ENCODE assay signal across 30 cellular contexts in the genomic region with DNA sequence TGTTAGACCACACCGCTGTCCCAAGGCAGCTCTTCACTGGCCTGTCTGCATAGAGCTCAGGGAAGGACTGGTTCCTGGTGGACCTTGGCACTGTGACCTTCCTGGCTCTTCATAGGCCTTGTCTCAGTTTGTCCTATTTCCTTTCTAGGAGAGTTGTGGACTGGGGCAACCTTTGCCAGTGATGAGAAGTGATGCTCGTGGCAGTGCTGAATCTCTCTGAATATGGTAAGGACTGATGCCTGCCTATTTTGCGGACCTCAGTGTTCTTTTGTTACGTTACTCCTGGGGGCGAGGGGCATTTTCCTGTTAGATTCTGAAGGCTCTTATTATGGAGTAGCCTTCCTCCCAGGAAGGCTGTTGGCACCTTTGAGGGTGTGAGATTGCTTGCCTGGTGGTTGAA. TPM values are rescaled to one million over a fixed set of nuclear protein-coding genes. Genes with fewer than 3 reads are reported as not detected.
DNase-seq lines count a peak whose midpoint lies in the region; ATAC-seq, FAIRE-seq and TF ChIP-seq lines count a peak whose summit lies in the region.
"Had no signal": no experiment of that assay in that cellular context is flagged by ENCODE, and none has a peak within 500 bp of the region (broad histone marks: within the 10 kb centered on the region; RNA-seq: fewer than 3 reads in every experiment).

No MANE protein-coding gene starts in this region.

- peaks cover 67% of the 10 kb centered on the region for H3K4me1 Mint-ChIP-seq in activated T-cell treated with anti-CD3 and anti-CD28 coated beads, Interleukin-2, amount 50 U/mL, for 24 hours (ENCODE audit: low read depth)
- peaks cover 16% of the 10 kb centered on the region for H3K4me1 Mint-ChIP-seq in activated T-helper 17 cell treated with anti-CD3 and anti-CD28 coated beads, Interleukin-2, amount 50 U/mL, for 72 hours
- H3K4me1 Mint-ChIP-seq in naive thymus-derived CD8-positive, alpha-beta T cell, result peaks cover 49 to 80% (median 72%) of the 10 kb centered on the region in 4 donors
- peaks cover 21% of the 10 kb centered on the region for H3K4me1 Mint-ChIP-seq in type B pancreatic cell (ENCODE audit: unreplicated experiment)

- DNase-seq in activated T-cell treated with anti-CD3 and anti-CD28 coated beads, Interleukin-2, amount 50 U/mL, for 24 hours, result no peak
- no peak for DNase-seq in activated T-cell treated with anti-CD3 and anti-CD28 coated beads, Interleukin-2, amount 50 U/mL, for 1 hour
- DNase-seq in naive thymus-derived CD8-positive, alpha-beta T cell, result no peak
- DNase-seq in type B pancreatic cell (ENCODE audit: extremely low spot score, unreplicated experiment) (peak; percentile 22), DMS53 treated with DMSO at 0.1 percent for 48 hours (lab: John Stamatoyannopoulos, UW; ENCODE audit: unreplicated experiment) (no peak), OCI-M2 (lab: John Stamatoyannopoulos, UW; ENCODE audit: unreplicated experiment) (no peak), urothelium cell line (ENCODE audit: low spot score) (no peak)
- DNase-seq: 8988T, ACHN, BE2C, DMS53, EL, GDM1, Karpas-422, NCI-H1092, NCI-H1417 treated with DMSO at 0.1 percent for 48 hours, NCI-H187, NCI-H2081 treated with DMSO at 0.1 percent for 48 hours, NCI-H2171, NCI-H226, NCI-H510A, SHP77 treated with DMSO at 0.1 percent for 48 hours had no signal

- H3K27ac Mint-ChIP-seq in activated T-cell treated with anti-CD3 and anti-CD28 coated beads, Interleukin-2, amount 50 U/mL, for 24 hours, result peak overlapping the region; percentile 1
- H3K27ac Mint-ChIP-seq in activated T-helper 17 cell treated with anti-CD3 and anti-CD28 coated beads, Interleukin-2, amount 50 U/mL, for 72 hours, result peak overlapping the region; percentile 64
- peak overlapping the region; percentile 4 to 95 (median 83) for H3K27ac Mint-ChIP-seq in naive thymus-derived CD8-positive, alpha-beta T cell
- H3K27ac Mint-ChIP-seq in type B pancreatic cell, result no peak overlapping the region

- H3K4me3 Mint-ChIP-seq in activated T-cell treated with anti-CD3 and anti-CD28 coated beads, Interleukin-2, amount 50 U/mL, for 24 hours, result no peak overlapping the region
- H3K4me3 Mint-ChIP-seq in activated T-helper 17 cell treated with anti-CD3 and anti-CD28 coated beads, Interleukin-2, amount 50 U/mL, for 72 hours, result no peak overlapping the region
- H3K4me3 Mint-ChIP-seq in naive thymus-derived CD8-positive, alpha-beta T cell, result peak overlapping the region in 3 of 10 donors; percentile 20 to 69 (median 41)
- no peak overlapping the region for H3K4me3 Mint-ChIP-seq in type B pancreatic cell
- H3K4me3 Mint-ChIP-seq: CD14-positive monocyte had no signal

- no peak for TF ChIP-seq CTCF in type B pancreatic cell (conservative IDR thresholded peaks at IDR 0.05)

- H3K9me3 Mint-ChIP-seq in activated T-cell treated with anti-CD3 and anti-CD28 coated beads, Interleukin-2, amount 50 U/mL, for 24 hours, result no peaks in the 10 kb centered on the region
- no peaks in the 10 kb centered on the region for H3K9me3 Mint-ChIP-seq in activated T-helper 17 cell treated with anti-CD3 and anti-CD28 coated beads, Interleukin-2, amount 50 U/mL, for 72 hours
- H3K9me3 Mint-ChIP-seq in naive thymus-derived CD8-positive, alpha-beta T cell, result no peaks in the 10 kb centered on the region
- H3K9me3 Mint-ChIP-seq in type B pancreatic cell, result no peaks in the 10 kb centered on the region
- H3K9me3 Mint-ChIP-seq: CD14-positive monocyte had no signal

- no peak for ATAC-seq in activated T-helper 17 cell treated with anti-CD3 and anti-CD28 coated beads, Interleukin-2, amount 50 U/mL, for 72 hours (replicated peaks)
- ATAC-seq in naive thymus-derived CD8-positive, alpha-beta T cell, result no peak
- ATAC-seq: GM12878, HepG2, Panc1 had no signal

- POLR2A ChIA-PET in naive thymus-derived CD8-positive, alpha-beta T cell (lab: Charles Lee), result interaction anchor here (4.7 to 4.8 kb wide), 2 partner anchors 24 kb away, joined by 23 to 99 read pairs; a partner anchor contains a TSS

- FAIRE-seq in urothelium cell line (lab: Jason Lieb, UNC), result no peak
- FAIRE-seq: GM12878, GM19239, H54, HepG2 had no signal

- no peaks in the 10 kb centered on the region for H3K27me3 Mint-ChIP-seq in activated T-cell treated with anti-CD3 and anti-CD28 coated beads, Interleukin-2, amount 50 U/mL, for 24 hours
- H3K27me3 Mint-ChIP-seq in activated T-helper 17 cell treated with anti-CD3 and anti-CD28 coated beads, Interleukin-2, amount 50 U/mL, for 72 hours, result no peaks in the 10 kb centered on the region
- no peaks in the 10 kb centered on the region for H3K27me3 Mint-ChIP-seq in naive thymus-derived CD8-positive, alpha-beta T cell
- no peaks in the 10 kb centered on the region for H3K27me3 Mint-ChIP-seq in type B pancreatic cell

- H3K36me3 Mint-ChIP-seq in activated T-cell treated with anti-CD3 and anti-CD28 coated beads, Interleukin-2, amount 50 U/mL, for 24 hours (ENCODE audit: low read depth), result peaks cover 59% of the 10 kb centered on the region
- H3K36me3 Mint-ChIP-seq in activated T-helper 17 cell treated with anti-CD3 and anti-CD28 coated beads, Interleukin-2, amount 50 U/mL, for 72 hours (ENCODE audit: low read depth), result peaks cover 53% of the 10 kb centered on the region
- peaks cover 0 to 32% (median 15%) of the 10 kb centered on the region in 3 donors for H3K36me3 Mint-ChIP-seq in naive thymus-derived CD8-positive, alpha-beta T cell
- H3K36me3 Mint-ChIP-seq in type B pancreatic cell, result peaks cover 11% of the 10 kb centered on the region

RNA-seq across cellular contexts. Expression of a gene that starts 24.2 kb away (rescaled TPM):
- 10 to 100 TPM; 98.0 to 99.4 TPM for total RNA-seq in activated T-helper 17 cell treated with anti-CD3 and anti-CD28 coated beads, Interleukin-2, amount 50 U/mL, for 72 hours
- 100 to 1,000 TPM; 162 to 164 TPM for total RNA-seq in naive thymus-derived CD8-positive, alpha-beta T cell
- 10 to 100 TPM in 2 of 3 donors, 1 to 10 TPM in 1; 7.1 to 19.1 (median 12.5) TPM for polyA plus RNA-seq in naive thymus-derived CD8-positive, alpha-beta T cell
- 57.1 and 73.9 TPM in 2 replicates for total RNA-seq in type B pancreatic cell (ENCODE audit: low replicate concordance)

RNA-seq across cellular contexts. Expression of a gene that starts 30.0 kb away (rescaled TPM):
- total RNA-seq in activated T-helper 17 cell treated with anti-CD3 and anti-CD28 coated beads, Interleukin-2, amount 50 U/mL, for 72 hours, result not detected
- not detected for total RNA-seq in naive thymus-derived CD8-positive, alpha-beta T cell
- not detected for polyA plus RNA-seq in naive thymus-derived CD8-positive, alpha-beta T cell
- not detected in 2 replicates for total RNA-seq in type B pancreatic cell (ENCODE audit: low replicate concordance)
- total RNA-seq: GM12878, HT1080 had no signal
- polyA plus RNA-seq: CD14-positive monocyte, GM12878 had no signal

RNA-seq across cellular contexts. Expression of a gene that starts 55.4 kb away (rescaled TPM):
- under 1 TPM in 1 of 2 donors, not detected in 1; 0.29 TPM for total RNA-seq in activated T-helper 17 cell treated with anti-CD3 and anti-CD28 coated beads, Interleukin-2, amount 50 U/mL, for 72 hours
- not detected for total RNA-seq in naive thymus-derived CD8-positive, alpha-beta T cell
- polyA plus RNA-seq in naive thymus-derived CD8-positive, alpha-beta T cell, result not detected
- total RNA-seq in type B pancreatic cell (ENCODE audit: low replicate concordance), result 1.3 TPM in 1 of 2 replicates, not detected in the other
- total RNA-seq: GM12878, HepG2 had no signal
- polyA plus RNA-seq: CD14-positive monocyte, GM12878, HepG2 had no signal
